In genomic region chr11:68297812-68298658, GRCh38 we compare ENCODE assay signal across 8 cellular contexts. TPM values are rescaled to one million over a fixed set of nuclear protein-coding genes. Genes with fewer than 3 reads are reported as not detected.
DNase-seq lines count a peak whose midpoint lies in the region; ATAC-seq and TF ChIP-seq lines count a peak whose summit lies in the region.

No MANE protein-coding gene starts in this region.

- H3K4me1 Mint-ChIP-seq in activated T-helper 17 cell treated with anti-CD3 and anti-CD28 coated beads, Interleukin-2, amount 50 U/mL, for 72 hours: no peaks in the 10 kb centered on the region

- H3K9me3 Mint-ChIP-seq in activated T-helper 17 cell treated with anti-CD3 and anti-CD28 coated beads, Interleukin-2, amount 50 U/mL, for 72 hours: no peaks in the 10 kb centered on the region

- H3K27me3 ChIP-seq in GM06990 (replicated peaks; ENCODE audit: control insufficient read depth, insufficient read depth, low read length) (no peaks in the 10 kb centered on the region), suprapubic skin (no peaks in the 10 kb centered on the region)

- no peak overlapping the region for H3K27ac Mint-ChIP-seq in activated T-helper 17 cell treated with anti-CD3 and anti-CD28 coated beads, Interleukin-2, amount 50 U/mL, for 72 hours

- CTCF ChIA-PET in RWPE1 (lab: Yijun Ruan, JAX): interaction anchor here (0.5 to 4.9 kb wide), 16 partner anchors 8 to 1417 kb away, joined by 3 to 58 read pairs (median 3); partner anchors contain the start of gene C11orf24

- peak; percentile 98 for TF ChIP-seq CTCF in GM06990 (IDR thresholded peaks at IDR 0.05; ENCODE audit: insufficient read depth, low read length, poor library complexity, severe bottlenecking)
- peak; percentile 97 for TF ChIP-seq CTCF in RWPE1 (conservative IDR thresholded peaks at IDR 0.05; ENCODE audit: low read depth)
- peak; percentile 99 for TF ChIP-seq CTCF in foreskin fibroblast (IDR thresholded peaks at IDR 0.05; ENCODE audit: low read depth, low read length)
- TF ChIP-seq CTCF in suprapubic skin (IDR thresholded peaks at IDR 0.05): peak; percentile 95 to 99

- no peaks in the 10 kb centered on the region for H3K27me3 Mint-ChIP-seq in activated T-helper 17 cell treated with anti-CD3 and anti-CD28 coated beads, Interleukin-2, amount 50 U/mL, for 72 hours

- DNase-seq in GM06990 (ENCODE audit: extremely low read depth, insufficient read length) (peak; percentile 83), HPDE6-E6E7 (ENCODE audit: extremely low spot score) (peak; percentile 76), RWPE1 (ENCODE audit: low spot score) (peak; percentile 74), foreskin fibroblast (peak; percentile 53 to 86), nucleus accumbens (lab: John Stamatoyannopoulos, UW) (peak in 48 of 56 donors; percentile 12 to 82 (median 55)), suprapubic skin (ENCODE audit: low spot score in 2 of 2) (peak in 1 of 2 donors; percentile 88)

- no peak overlapping the region for H3K4me3 Mint-ChIP-seq in activated T-helper 17 cell treated with anti-CD3 and anti-CD28 coated beads, Interleukin-2, amount 50 U/mL, for 72 hours

- 41% methylated on average over 27 of the region's 40 CpGs for WGBS in suprapubic skin

- H3K27ac ChIP-seq in RWPE1 (no peak overlapping the region), suprapubic skin (no peak overlapping the region)

- TF ChIP-seq POLR2A in suprapubic skin (IDR thresholded peaks at IDR 0.05): no peak

- no peaks in the 10 kb centered on the region for H3K9me3 ChIP-seq in suprapubic skin

- POLR2A ChIA-PET in RWPE1 (lab: Yijun Ruan, JAX; ENCODE audit: low non-redundant PET): interaction anchor here (0.9 kb wide), 1 partner anchor 26 kb away, joined by 3 read pairs; the partner anchor contains the start of gene C11orf24

- no peaks in the 10 kb centered on the region for H3K36me3 Mint-ChIP-seq in activated T-helper 17 cell treated with anti-CD3 and anti-CD28 coated beads, Interleukin-2, amount 50 U/mL, for 72 hours (ENCODE audit: low read depth)

- H3K4me3 ChIP-seq in GM06990 (replicated peaks; ENCODE audit: low read depth, low read length) (no peak overlapping the region), foreskin fibroblast (ENCODE audit: low read depth in 1 of 2, low read length in 2 of 2) (no peak overlapping the region), suprapubic skin (no peak overlapping the region)

- H3K36me3 ChIP-seq in GM06990 (ENCODE audit: control insufficient read depth, insufficient read depth, low read length) (no peaks in the 10 kb centered on the region), suprapubic skin (no peaks in the 10 kb centered on the region)

- ATAC-seq in activated T-helper 17 cell treated with anti-CD3 and anti-CD28 coated beads, Interleukin-2, amount 50 U/mL, for 72 hours (replicated peaks): peak; percentile 98
- no peak for ATAC-seq in GM21619 (IDR thresholded peaks at IDR 0.05; ENCODE audit: unreplicated experiment)

- H3K4me1 ChIP-seq in suprapubic skin: peaks cover 13% of the 10 kb centered on the region

- no peak for TF ChIP-seq EP300 in suprapubic skin (IDR thresholded peaks at IDR 0.05)

RNA-seq across cellular contexts. Expression of gene LRP5, which starts 14.4 kb away (rescaled TPM):
- 1 to 10 TPM; 4.6 to 6.0 TPM for total RNA-seq in activated T-helper 17 cell treated with anti-CD3 and anti-CD28 coated beads, Interleukin-2, amount 50 U/mL, for 72 hours
- 10 to 100 TPM; 27.3 to 60.1 (median 35.0) TPM for total RNA-seq in suprapubic skin

RNA-seq across cellular contexts. Expression of gene C11orf24, which starts 26.3 kb away (rescaled TPM):
- 10 to 100 TPM; 26.6 to 38.7 TPM for total RNA-seq in activated T-helper 17 cell treated with anti-CD3 and anti-CD28 coated beads, Interleukin-2, amount 50 U/mL, for 72 hours
- total RNA-seq in suprapubic skin: 10 to 100 TPM in 3 of 4 donors, 1 to 10 TPM in 1; 7.2 to 24.8 (median 16.7) TPM

Comparison
In these comparisons a context has a peak if more than half of its experiments do, and no peak if none do; other contexts are left out.
1. RNA of gene LRP5, which starts 14.4 kb away (total RNA-seq): 27.3 to 60.1 TPM in suprapubic skin; 4.6 to 6.0 TPM in activated T-helper 17 cell treated with anti-CD3 and anti-CD28 coated beads, Interleukin-2, amount 50 U/mL, for 72 hours; every median in the first group is over 4 times any median in the second.
2. Peak in every context shown above with its lines, with median percentiles within 50 percentile points of each other: CTCF ChIP-seq.